Comparison of ENCODE assay signal across 9 cellular contexts in the genomic region with DNA sequence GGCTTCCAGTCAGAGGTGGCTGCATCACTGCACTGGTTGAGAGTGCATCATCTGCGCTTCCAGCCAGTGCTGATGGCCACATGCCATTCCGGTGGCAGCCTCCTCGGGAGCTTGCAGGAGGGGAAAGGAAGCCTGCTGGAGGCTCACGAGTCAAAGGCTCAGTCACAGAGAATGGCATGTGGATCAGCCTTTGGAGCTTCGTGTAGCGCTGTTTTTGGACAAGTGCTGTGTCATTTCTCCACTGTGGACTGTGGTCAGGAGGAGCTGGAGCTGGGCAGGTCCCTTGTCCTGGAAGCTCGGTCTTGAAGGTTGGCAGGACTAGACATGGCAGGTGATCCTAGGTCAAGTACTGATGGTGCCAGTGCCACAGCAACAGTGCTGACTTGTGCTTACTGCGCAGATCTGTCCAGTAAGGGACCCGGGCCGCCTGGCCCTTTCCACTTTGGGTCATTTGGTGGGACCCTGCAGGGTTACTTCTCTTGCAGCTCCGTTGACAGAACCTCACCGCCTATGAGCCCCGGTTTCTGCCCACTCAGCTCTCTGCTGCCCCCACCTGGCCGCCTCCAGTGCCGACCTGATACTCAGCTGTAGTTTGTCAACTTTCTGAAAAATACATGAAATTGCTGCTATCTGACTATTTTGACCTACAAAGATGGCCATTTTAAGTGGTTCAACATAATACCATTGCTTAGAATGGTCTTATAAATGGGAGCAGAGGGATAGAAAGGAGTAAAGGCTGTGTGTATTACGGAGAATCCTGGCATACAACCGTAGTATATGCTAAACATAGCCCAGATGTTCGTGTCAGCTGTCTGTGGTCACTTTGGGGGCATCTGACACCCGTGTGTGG. TPM values are rescaled to one million over a fixed set of nuclear protein-coding genes. Genes with fewer than 3 reads are reported as not detected.
A peak's percentile ranks its signal among the peaks of the same experiment; 100 is the strongest.
DNase-seq lines count a peak whose midpoint lies in the region; ATAC-seq and TF ChIP-seq lines count a peak whose summit lies in the region.
"Had no signal": no experiment of that assay in that cellular context is flagged by ENCODE, and none has a peak within 500 bp of the region (broad histone marks: within the 10 kb centered on the region; RNA-seq: fewer than 3 reads in every experiment).

No MANE protein-coding gene starts in this region.

- in situ Hi-C loops in Panc1 (cut with HindIII; ENCODE audit: low pct_unique_long_range_greater_than_20kb, low sequenced_read_pairs), result no loop called here

- H4K20me1 ChIP-seq in neural cell (ENCODE audit: insufficient read depth), result no peaks in the 10 kb centered on the region

- no TSS peak for BruUV-seq in Calu3 (replicated peaks; lab: Mats Ljungman, UMichigan)
- BruUV-seq in Panc1 (replicated peaks; lab: Mats Ljungman, UMichigan), result no TSS peak

- TF ChIP-seq RAD21 in neural cell (conservative IDR thresholded peaks at IDR 0.05), result peak; percentile 34

- H3F3A ChIP-seq in neural cell (ENCODE audit: insufficient read depth, low read length, poor library complexity, severe bottlenecking), result no peaks in the 10 kb centered on the region

- H3K27me3 ChIP-seq in Panc1 (ENCODE audit: control insufficient read depth, insufficient read depth, low read length) (no peaks in the 10 kb centered on the region), neural cell (ENCODE audit: insufficient read depth, low read depth, low read length) (no peaks in the 10 kb centered on the region)

- no peak overlapping the region for H3K27ac Mint-ChIP-seq in Calu3 (ENCODE audit: unreplicated experiment)
- H3K27ac Mint-ChIP-seq in activated T-cell treated with anti-CD3 and anti-CD28 coated beads, Interleukin-2, amount 50 U/mL, for 72 hours, result no peak overlapping the region
- H3K27ac Mint-ChIP-seq in stimulated activated naive B cell treated with anti-CD40 and anti-IgM and Interleukin-4, amounts not matched to agents 10 μg/mL and 1 μg/mL and 100 μg/mL, for 72 hours, result no peak overlapping the region

- H3K4me2 ChIP-seq in neural cell (ENCODE audit: low read length), result no peak overlapping the region

- POLR2A ChIA-PET in Panc1 (lab: Charles Lee), result interaction anchor here (0.6 kb wide), 2 partner anchors 93 to 116 kb away, joined by 3 read pairs; no protein-coding TSS in a partner anchor

- H3K36me3 ChIP-seq in Panc1 (ENCODE audit: control insufficient read depth, insufficient read depth, low read length) (no peaks in the 10 kb centered on the region), neural cell (ENCODE audit: insufficient read depth, low read length) (no peaks in the 10 kb centered on the region)

- no peaks in the 10 kb centered on the region for H3K79me2 ChIP-seq in neural cell (replicated peaks; ENCODE audit: insufficient read depth, low read length)

- no peaks in the 10 kb centered on the region for H3K9me3 Mint-ChIP-seq in Calu3 (ENCODE audit: low read depth, unreplicated experiment)
- no peaks in the 10 kb centered on the region for H3K9me3 Mint-ChIP-seq in activated T-cell treated with anti-CD3 and anti-CD28 coated beads, Interleukin-2, amount 50 U/mL, for 72 hours
- no peaks in the 10 kb centered on the region for H3K9me3 Mint-ChIP-seq in stimulated activated naive B cell treated with anti-CD40 and anti-IgM and Interleukin-4, amounts not matched to agents 10 μg/mL and 1 μg/mL and 100 μg/mL, for 72 hours

- no peak for TF ChIP-seq EP300 in neural cell (conservative IDR thresholded peaks at IDR 0.05; ENCODE audit: poor library complexity, severe bottlenecking)

- H2AFZ ChIP-seq in neural cell (ENCODE audit: low read depth, low read length), result no peak overlapping the region

- DNase-seq in Calu3 (peak; percentile 55), Panc1 (ENCODE audit: low read depth, low spot score) (peak; percentile 41), fibroblast of mammary gland (ENCODE audit: low read depth) (peak; percentile 59)
- peak; percentile 79 to 84 for DNase-seq in activated T-cell treated with anti-CD3 and anti-CD28 coated beads, Interleukin-2, amount 50 U/mL, for 72 hours
- peak; percentile 60 for DNase-seq in stimulated activated naive B cell treated with anti-CD40 and anti-IgM and Interleukin-4, amounts not matched to agents 10 μg/mL and 1 μg/mL and 100 μg/mL, for 72 hours

- intact Hi-C loops in Calu3 (cut with micrococcal nuclease; ENCODE audit: unreplicated experiment), result no loop called here
- intact Hi-C loops in Panc1 (cut with micrococcal nuclease; ENCODE audit: unreplicated experiment), result loop anchor here (5.0 kb wide), 1 partner anchor 137 kb away; a partner anchor contains a TSS

- H3K36me3 Mint-ChIP-seq in Calu3 (ENCODE audit: insufficient read depth, unreplicated experiment), result no peaks in the 10 kb centered on the region
- no peaks in the 10 kb centered on the region for H3K36me3 Mint-ChIP-seq in activated T-cell treated with anti-CD3 and anti-CD28 coated beads, Interleukin-2, amount 50 U/mL, for 72 hours (ENCODE audit: insufficient read depth in 2 of 2)
- no peaks in the 10 kb centered on the region for H3K36me3 Mint-ChIP-seq in stimulated activated naive B cell treated with anti-CD40 and anti-IgM and Interleukin-4, amounts not matched to agents 10 μg/mL and 1 μg/mL and 100 μg/mL, for 72 hours

- H3K9ac ChIP-seq in neural cell (ENCODE audit: low read length), result no peak overlapping the region

- H3K9me3 ChIP-seq in Panc1 (ENCODE audit: control insufficient read depth, insufficient read depth, low read depth, low read length) (no peaks in the 10 kb centered on the region), neural cell (ENCODE audit: low read length) (no peaks in the 10 kb centered on the region)

- ATAC-seq in HG03108 (IDR thresholded peaks at IDR 0.05; ENCODE audit: unreplicated experiment) (peak; percentile 54), Panc1 (peak; percentile 89), HG03460 (IDR thresholded peaks at IDR 0.05; ENCODE audit: unreplicated experiment) (no peak)
- peak; percentile 75 to 81 for ATAC-seq in activated T-cell treated with anti-CD3 and anti-CD28 coated beads, Interleukin-2, amount 50 U/mL, for 72 hours (replicated peaks in 1 of 2)
- ATAC-seq in stimulated activated naive B cell treated with anti-CD40 and anti-IgM and Interleukin-4, amounts not matched to agents 10 μg/mL and 1 μg/mL and 100 μg/mL, for 72 hours (replicated peaks), result peak; percentile 95 to 96

- CTCF ChIA-PET in Calu3 (lab: Charles Lee) (interaction anchor here (0.5 to 1.3 kb wide), 4 partner anchors 37 to 270 kb away, joined by 3 to 9 read pairs (median 4); no protein-coding TSS in a partner anchor), Panc1 (lab: Charles Lee) (interaction anchor here (0.5 to 1.7 kb wide), 9 partner anchors 8 to 359 kb away, joined by 3 to 6 read pairs (median 3); no protein-coding TSS in a partner anchor)

- no peaks in the 10 kb centered on the region for H3K4me1 Mint-ChIP-seq in Calu3 (ENCODE audit: low read depth, unreplicated experiment)
- no peaks in the 10 kb centered on the region for H3K4me1 Mint-ChIP-seq in activated T-cell treated with anti-CD3 and anti-CD28 coated beads, Interleukin-2, amount 50 U/mL, for 72 hours (ENCODE audit: low read depth)
- H3K4me1 Mint-ChIP-seq in stimulated activated naive B cell treated with anti-CD40 and anti-IgM and Interleukin-4, amounts not matched to agents 10 μg/mL and 1 μg/mL and 100 μg/mL, for 72 hours, result peaks cover 11 to 14% of the 10 kb centered on the region in 2 donors

- no peaks in the 10 kb centered on the region for H3K9me2 ChIP-seq in neural cell (ENCODE audit: insufficient read depth, low read length)

- H3K27ac ChIP-seq in Panc1 (ENCODE audit: low read length), result no peak overlapping the region
- no peak overlapping the region for H3K27ac ChIP-seq in neural cell (ENCODE audit: low read length)

- no peak overlapping the region for H3K4me3 Mint-ChIP-seq in Calu3 (ENCODE audit: low read depth, unreplicated experiment)
- no peak overlapping the region for H3K4me3 Mint-ChIP-seq in activated T-cell treated with anti-CD3 and anti-CD28 coated beads, Interleukin-2, amount 50 U/mL, for 72 hours
- peak overlapping the region in 1 of 2 donors; percentile 23 for H3K4me3 Mint-ChIP-seq in stimulated activated naive B cell treated with anti-CD40 and anti-IgM and Interleukin-4, amounts not matched to agents 10 μg/mL and 1 μg/mL and 100 μg/mL, for 72 hours

- H3K4me1 ChIP-seq in Panc1 (ENCODE audit: control insufficient read depth, insufficient read depth, low read length), result no peaks in the 10 kb centered on the region

- H3K4me3 ChIP-seq in Panc1 (ENCODE audit: low read depth in 2 of 2, low read length in 2 of 2), result 0 out of 4 replicates have a peak overlapping the region, but pooled peaks of 1 of the 2 experiments have one; percentile 8
- no peak overlapping the region for H3K4me3 ChIP-seq in fibroblast of mammary gland (ENCODE audit: control insufficient read depth, low read depth, low read length)
- H3K4me3 ChIP-seq in neural cell (ENCODE audit: low read length), result no peak overlapping the region

- no peaks in the 10 kb centered on the region for H3K27me3 Mint-ChIP-seq in Calu3 (ENCODE audit: unreplicated experiment)
- no peaks in the 10 kb centered on the region for H3K27me3 Mint-ChIP-seq in activated T-cell treated with anti-CD3 and anti-CD28 coated beads, Interleukin-2, amount 50 U/mL, for 72 hours (ENCODE audit: low read depth)
- H3K27me3 Mint-ChIP-seq in stimulated activated naive B cell treated with anti-CD40 and anti-IgM and Interleukin-4, amounts not matched to agents 10 μg/mL and 1 μg/mL and 100 μg/mL, for 72 hours, result peaks cover 6 to 7% of the 10 kb centered on the region in 2 donors

- peak; percentile 51 for TF ChIP-seq CTCF in Calu3 (IDR thresholded peaks at IDR 0.05; ENCODE audit: unreplicated experiment)
- TF ChIP-seq CTCF in Panc1 (IDR thresholded peaks at IDR 0.05), result peak; percentile 97
- TF ChIP-seq CTCF in fibroblast of mammary gland (conservative IDR thresholded peaks at IDR 0.05; ENCODE audit: control insufficient read depth, insufficient read depth, low read depth, low read length), result peak; percentile 97
- peak; percentile 53 for TF ChIP-seq CTCF in neural cell (IDR thresholded peaks at IDR 0.05; ENCODE audit: poor library complexity, severe bottlenecking)

TF ChIP-seq in neural cell, 6 proteins besides CTCF, POLR2A, EP300 and RAD21 (continues in another document):
- TF ChIP-seq SMC3 (conservative IDR thresholded peaks at IDR 0.05; ENCODE audit: poor library complexity), result peak; percentile 46
- TF ChIP-seq POLR2AphosphoS5 (IDR thresholded peaks at IDR 0.05), result no peak

RNA-seq across cellular contexts. Expression of a gene that starts 27.6 kb away (rescaled TPM):
- total RNA-seq in Calu3 (2022) (not detected in 2 replicates), Panc1 (2021; ENCODE audit: unreplicated experiment) (not detected)
- not detected for polyA plus RNA-seq in Panc1 (2012; ENCODE audit: insufficient read length)
- total RNA-seq in activated T-cell treated with anti-CD3 and anti-CD28 coated beads, Interleukin-2, amount 50 U/mL, for 72 hours, result not detected
- not detected in 2 replicates for polyA plus RNA-seq in neural cell
- polyA minus RNA-seq in neural cell, result not detected in 2 replicates
- total RNA-seq: activated CD8-positive, alpha-beta memory T cell treated with anti-CD3 and anti-CD28 coated beads for 36 hours had no signal
